ENCODE assay signal across 1 cellular context in the genomic region with DNA sequence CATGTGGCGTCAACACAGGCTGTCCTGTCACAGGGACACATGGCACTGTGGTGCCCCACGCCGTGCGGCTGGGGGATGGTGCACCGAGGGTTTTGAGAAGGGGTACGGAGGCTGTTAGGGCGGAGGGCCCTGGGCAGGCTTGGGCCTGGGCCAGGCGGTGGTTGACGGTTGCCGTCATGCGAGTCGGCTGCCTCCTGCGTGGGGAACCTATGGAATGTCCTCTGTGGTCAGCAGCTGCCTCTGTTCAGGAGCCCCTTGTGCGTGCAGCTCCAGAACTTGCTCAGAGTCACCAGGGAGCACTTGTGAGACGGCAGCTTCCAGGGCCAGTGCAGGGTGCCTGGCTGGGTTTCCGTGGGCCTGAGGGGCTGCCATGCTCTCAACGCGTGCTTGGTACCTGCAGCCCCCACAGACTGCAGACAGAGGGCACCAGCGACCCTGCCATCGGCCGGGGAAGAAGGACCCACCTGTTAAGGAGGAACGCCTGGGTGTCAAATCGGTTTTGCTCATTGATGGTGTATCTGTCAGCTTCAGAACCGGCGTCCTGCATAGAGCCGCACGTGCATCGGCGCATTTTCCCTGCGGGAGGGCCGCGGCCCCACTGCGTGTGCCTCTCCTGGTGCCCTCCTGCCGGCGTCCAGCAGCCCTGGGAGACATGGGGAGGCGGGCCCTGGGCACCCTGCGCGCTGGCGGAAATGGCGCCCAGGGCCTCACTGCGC.
TF ChIP-seq lines count a peak whose summit lies in the region.

No MANE protein-coding gene starts in this region.

TF ChIP-seq in HEK293T, 16 proteins besides CTCF, POLR2A, EP300 and RAD21 (continued from another document):
- TF ChIP-seq CTBP1 (IDR thresholded peaks at IDR 0.05; ENCODE audit: borderline replicate concordance): no peak
